16 cellular contexts compared by ENCODE assay signal in the genomic region with DNA sequence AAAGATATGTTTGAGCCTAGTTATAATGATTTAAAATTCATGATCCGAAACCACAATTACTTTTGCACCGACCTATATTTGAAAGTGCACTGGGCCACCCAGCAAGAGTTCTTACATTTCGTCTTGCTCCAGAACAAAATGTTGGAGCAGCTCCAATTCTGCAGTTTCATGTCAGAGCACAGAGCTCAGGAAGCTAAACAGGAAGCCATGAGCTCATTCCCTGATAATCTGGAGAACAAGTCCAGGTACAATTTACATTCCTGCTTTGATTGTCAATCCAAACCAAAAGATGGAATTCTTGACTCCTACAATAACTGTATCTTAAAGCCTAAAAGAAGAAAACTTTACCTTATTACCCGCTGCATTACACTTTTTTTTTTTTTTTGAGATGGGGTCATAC.
DNase-seq lines count a peak whose midpoint lies in the region; ATAC-seq and TF ChIP-seq lines count a peak whose summit lies in the region.
"Had no signal": no experiment of that assay in that cellular context is flagged by ENCODE, and none has a peak within 500 bp of the region (broad histone marks: within the 10 kb centered on the region; RNA-seq: fewer than 3 reads in every experiment).

No MANE protein-coding gene starts in this region.

- H3K9me3 ChIP-seq in mammary epithelial cell (replicated peaks; ENCODE audit: insufficient read depth, low read length), result no peaks in the 10 kb centered on the region
- H3K9me3 ChIP-seq: BLaER1 had no signal

- CTCF ChIA-PET in mammary epithelial cell (lab: Charles Lee; ENCODE audit: low non-redundant PET), result no interaction called here

- no peak overlapping the region for H2AFZ ChIP-seq in mammary epithelial cell (ENCODE audit: low read depth, low read length)

- TF ChIP-seq CTCF in LNCaP clone FGC (IDR thresholded peaks at IDR 0.05; ENCODE audit: control insufficient read depth, extremely low read depth, insufficient read depth) (no peak), mammary epithelial cell (conservative IDR thresholded peaks at IDR 0.05 in 1 of 2, IDR thresholded peaks at IDR 0.05 in 1 of 2; ENCODE audit: extremely low read depth in 1 of 2, insufficient read depth in 1 of 2, low read depth in 1 of 2, low read length in 2 of 2) (no peak)

- H3K4me2 ChIP-seq in mammary epithelial cell (ENCODE audit: insufficient read depth, low read depth, low read length), result no peak overlapping the region
- H3K4me2 ChIP-seq: BLaER1 had no signal

- H3K27me3 ChIP-seq in mammary epithelial cell (ENCODE audit: insufficient read depth, low read length), result no peaks in the 10 kb centered on the region
- H3K27me3 ChIP-seq: BLaER1, dorsolateral prefrontal cortex had no signal

- H3K9ac ChIP-seq in mammary epithelial cell (ENCODE audit: insufficient read depth, low read length), result no peak overlapping the region
- H3K9ac ChIP-seq: BLaER1 had no signal

- H3K79me2 ChIP-seq in mammary epithelial cell (ENCODE audit: insufficient read depth, low read length), result no peaks in the 10 kb centered on the region

- H3K4me3 ChIP-seq in LNCaP clone FGC (ENCODE audit: low read depth, low read length) (no peak overlapping the region), mammary epithelial cell (replicated peaks in 1 of 3; ENCODE audit: insufficient read depth in 1 of 3, low read depth in 2 of 3, low read length in 3 of 3) (no peak overlapping the region)
- H3K4me3 ChIP-seq: BLaER1, dorsolateral prefrontal cortex had no signal

- DNase-seq in LNCaP clone FGC (ENCODE audit: low read depth) (peak; percentile 13), mammary epithelial cell (peak; percentile 38), Right ventricle myocardium superior (no peak), renal cortical epithelial cell (ENCODE audit: low read depth) (peak; percentile 15), RKO (ENCODE audit: low spot score) (no peak)
- no peak for DNase-seq in stimulated activated naive CD4-positive, alpha-beta T cell (lab: John Stamatoyannopoulos, UW)
- DNase-seq: activated CD4-positive, alpha-beta T cell treated with anti-CD3 and anti-CD28 coated beads, Interleukin-2, amount 50 U/mL, for 4 hours; activated T-cell treated with anti-CD3 and anti-CD28 coated beads, Interleukin-2, amount 50 U/mL, for 48 hours; DND-41; H7; NCI-H1105 treated with DMSO at 0.1 percent for 48 hours; NCI-H345 had no signal

- dilution Hi-C loops in mammary epithelial cell (cut with HindIII; ENCODE audit: low sequenced_read_pairs), result no loop called here

- no peaks in the 10 kb centered on the region for H3K4me1 ChIP-seq in mammary epithelial cell (ENCODE audit: insufficient read depth, low read length)
- H3K4me1 ChIP-seq: BLaER1 had no signal

- H3K36me3 ChIP-seq in mammary epithelial cell (ENCODE audit: insufficient read depth, low read length), result no peaks in the 10 kb centered on the region
- H3K36me3 ChIP-seq: BLaER1 had no signal

- no TSS peak for BruUV-seq in mammary epithelial cell (replicated peaks; lab: Mats Ljungman, UMichigan)

- no peaks in the 10 kb centered on the region for H4K20me1 ChIP-seq in mammary epithelial cell (ENCODE audit: insufficient read depth, low read length)
- H4K20me1 ChIP-seq: BLaER1 had no signal

- H3K27ac ChIP-seq in mammary epithelial cell (ENCODE audit: insufficient read depth, low read depth, low read length), result no peak overlapping the region
- H3K27ac ChIP-seq: BLaER1, dorsolateral prefrontal cortex had no signal

- intact Hi-C loops in mammary epithelial cell (cut with micrococcal nuclease), result no loop called here
- intact Hi-C loops in Right ventricle myocardium superior (cut with DNase I), result no loop called here

- in situ Hi-C loops in mammary epithelial cell (cut with MboI; ENCODE audit: low sequenced_read_pairs in 2 of 2), result no loop called here

- 50% methylated on average over 4 of the region's 4 CpGs for WGBS in mammary epithelial cell (ENCODE audit: low coverage, missing lambda C conversion rate)

- peak; percentile 57 for ATAC-seq in Right ventricle myocardium superior (ENCODE audit: poor library complexity)
- no peak for ATAC-seq in HG03159 (IDR thresholded peaks at IDR 0.05; ENCODE audit: unreplicated experiment)
- no peak for ATAC-seq in HG03378 (IDR thresholded peaks at IDR 0.05; ENCODE audit: unreplicated experiment)

Comparison
In these comparisons a context has a peak if more than half of its experiments do, and no peak if none do; other contexts are left out.
1. DNase-seq: peak in LNCaP clone FGC (single experiment), mammary epithelial cell (single experiment) and renal cortical epithelial cell (single experiment); none in Right ventricle myocardium superior (single experiment), stimulated activated naive CD4-positive, alpha-beta T cell (0 of 6) and RKO (single experiment).